ENCODE assay signal across 10 cellular contexts in the genomic region with DNA sequence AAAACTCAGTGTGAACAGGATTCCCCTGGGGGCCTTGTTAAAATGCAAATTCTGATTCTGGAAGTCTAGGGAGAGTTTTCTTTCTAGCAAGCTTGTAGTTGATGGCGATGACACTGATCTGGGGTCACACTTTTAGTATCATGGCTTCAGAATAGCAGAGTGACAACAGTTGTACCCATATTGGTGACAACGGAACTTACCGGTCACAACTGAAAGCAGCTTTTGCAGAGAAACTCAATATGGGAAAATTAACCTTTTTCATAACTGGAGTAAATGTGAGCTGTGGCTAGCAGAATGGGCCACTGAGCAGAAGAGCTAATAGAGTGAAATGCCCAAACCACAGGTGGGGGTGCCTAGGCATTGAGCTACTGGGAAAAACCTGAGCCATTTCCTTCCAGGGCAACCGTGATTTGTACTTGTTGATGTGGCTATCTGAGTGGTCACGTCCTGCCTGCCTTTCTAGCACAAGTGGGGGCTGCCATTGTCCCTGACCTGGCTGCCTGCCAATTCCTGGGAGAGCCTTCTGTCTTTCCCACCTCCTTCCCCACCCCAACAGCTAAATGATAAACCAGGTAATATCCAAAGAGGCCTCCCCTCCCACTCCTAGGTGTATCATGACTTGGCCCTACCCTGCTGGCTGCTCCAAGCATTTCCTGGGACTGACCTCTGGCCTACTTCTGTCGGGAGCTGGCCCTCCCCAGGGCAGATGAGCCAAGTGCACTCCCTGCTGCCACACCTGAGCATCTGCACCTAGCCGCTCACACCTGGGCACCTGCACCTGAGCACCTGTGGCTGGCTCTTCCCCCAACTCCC. TPM values are rescaled to one million over a fixed set of nuclear protein-coding genes. Genes with fewer than 3 reads are reported as not detected.
DNase-seq lines count a peak whose midpoint lies in the region; ATAC-seq lines count a peak whose summit lies in the region.
"Had no signal": no experiment of that assay in that cellular context is flagged by ENCODE, and none has a peak within 500 bp of the region (broad histone marks: within the 10 kb centered on the region; RNA-seq: fewer than 3 reads in every experiment).

No MANE protein-coding gene starts in this region.

- peak; percentile 75 for ATAC-seq in GM18858 (IDR thresholded peaks at IDR 0.05; ENCODE audit: unreplicated experiment)
- peak; percentile 61 for ATAC-seq in GM21737 (IDR thresholded peaks at IDR 0.05; ENCODE audit: unreplicated experiment)
- ATAC-seq in left colon: peak; percentile 99

- intact Hi-C loops in left colon (cut with DNase I, micrococcal nuclease): no loop called here

- DNase-seq in NCI-H187 (lab: John Stamatoyannopoulos, UW): peak; percentile 54 to 55
- DNase-seq in left colon: peak; percentile 48 to 59
- DNase-seq in GM03348 (ENCODE audit: low spot score): no peak
- no peak for DNase-seq in NOMO-1 treated with DMSO at 0.1 percent for 48 hours (lab: John Stamatoyannopoulos, UW; ENCODE audit: unreplicated experiment)
- no peak for DNase-seq in putamen (ENCODE audit: low spot score)
- DNase-seq in SW480 (ENCODE audit: low spot score): no peak
- DNase-seq: activated CD8-positive, alpha-beta memory T cell treated with anti-CD3 and anti-CD28 coated beads for 24 hours; caudate nucleus had no signal

RNA-seq across cellular contexts. Expression of gene SLC10A2, which starts 1.7 kb away (rescaled TPM):
- total RNA-seq in left colon: 1 to 10 TPM in 1 of 2 donors, under 1 TPM in 1; 0.09 to 2.5 TPM

Comparison
In these comparisons a context has a peak if more than half of its experiments do, and no peak if none do; other contexts are left out.
1. DNase-seq: peak in NCI-H187 (2 of 2) and left colon (2 of 2); none in GM03348 (single experiment), NOMO-1 treated with DMSO at 0.1 percent for 48 hours (single experiment), putamen (single experiment) and SW480 (single experiment).
2. Peak in every context shown above with its lines, with median percentiles within 50 percentile points of each other: ATAC-seq.